ENCODE assay signal across 1 cellular context in genomic region chr17:62987136-62987535, GRCh38.
TF ChIP-seq lines count a peak whose summit lies in the region.

No MANE protein-coding gene starts in this region.

TF ChIP-seq in H1, 55 proteins besides CTCF, POLR2A, EP300 and RAD21:
- no peak for TF ChIP-seq ATF2 (IDR thresholded peaks at IDR 0.05; ENCODE audit: low read length)
- TF ChIP-seq KDM4A (IDR thresholded peaks at IDR 0.05; ENCODE audit: low read depth, low read length, severe bottlenecking), result no peak
- no peak for TF ChIP-seq POU5F1 (IDR thresholded peaks at IDR 0.05; ENCODE audit: low read depth, low read length)
- no peak for TF ChIP-seq TCF12 (IDR thresholded peaks at IDR 0.05; ENCODE audit: low read depth, low read length)
- TF ChIP-seq YY1 (IDR thresholded peaks at IDR 0.05; ENCODE audit: low read depth, low read length), result peak; percentile 67; the same call in 1 of the 2 replicates
- TF ChIP-seq TEAD4 (IDR thresholded peaks at IDR 0.05; ENCODE audit: low read depth, low read length), result peak; percentile 24; the same call in 1 of the 2 replicates
